Comparison of ENCODE assay signal across 8 cellular contexts in the genomic region with DNA sequence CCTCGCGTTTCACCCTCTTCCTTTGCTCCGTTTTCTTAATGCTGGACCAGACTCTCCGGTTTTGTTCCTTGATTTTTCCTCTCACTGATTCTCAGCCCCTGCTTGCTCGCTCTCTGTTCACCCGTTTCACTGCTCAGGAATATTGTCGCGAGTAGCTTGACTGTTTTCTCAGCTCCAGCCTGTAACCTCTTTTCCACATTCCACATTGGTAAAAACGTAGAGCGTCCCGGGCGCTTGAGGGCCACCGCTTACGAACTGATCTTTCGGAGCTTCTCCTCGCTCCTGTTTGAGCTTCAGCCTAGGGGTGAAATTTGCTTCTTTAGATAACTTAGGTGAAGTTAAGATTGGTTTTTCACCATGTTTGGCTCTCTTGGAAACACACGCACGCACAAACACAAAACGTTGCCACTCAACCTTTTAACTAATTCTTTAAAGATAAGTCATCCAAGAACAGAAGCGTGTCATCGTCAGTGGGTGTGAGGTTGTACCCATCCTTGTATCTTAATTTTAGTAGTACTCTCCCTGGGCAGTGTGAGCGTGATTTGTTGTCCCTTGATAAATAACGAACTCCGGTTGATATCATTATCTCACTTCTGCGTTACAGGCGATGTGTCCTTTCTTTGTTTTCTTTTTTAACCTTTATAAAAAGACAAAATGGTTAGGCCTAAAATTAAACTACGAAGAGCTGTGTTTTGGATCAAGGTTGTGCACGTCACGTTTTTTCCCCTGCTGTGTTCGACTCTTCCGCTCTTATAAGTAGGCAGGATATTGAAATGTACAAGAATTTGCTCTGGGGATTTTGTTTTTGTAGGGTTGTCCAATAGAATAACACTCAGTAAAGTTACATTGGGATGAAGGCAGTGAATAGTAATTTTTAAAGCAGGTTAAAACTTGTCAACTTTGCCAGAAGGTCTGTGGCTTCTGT. TPM values are rescaled to one million over a fixed set of nuclear protein-coding genes. Genes with fewer than 3 reads are reported as not detected.
DNase-seq lines count a peak whose midpoint lies in the region; ATAC-seq, FAIRE-seq and TF ChIP-seq lines count a peak whose summit lies in the region.

No MANE protein-coding gene starts in this region.

- H3K4me3 Mint-ChIP-seq in activated B cell treated with CpG ODN at 0.5 μM for 24 hours = peak overlapping the region; percentile 100
- H3K4me3 Mint-ChIP-seq in effector memory CD8-positive, alpha-beta T cell = peak overlapping the region; percentile 91 to 97

- no peaks in the 10 kb centered on the region for H3K9me3 Mint-ChIP-seq in activated B cell treated with CpG ODN at 0.5 μM for 24 hours
- no peaks in the 10 kb centered on the region for H3K9me3 Mint-ChIP-seq in effector memory CD8-positive, alpha-beta T cell

- CTCF ChIA-PET in activated B cell treated with CpG ODN at 0.5 μM for 24 hours (lab: Charles Lee) = interaction anchor here (1.4 kb wide), 1 partner anchor 131 kb away, joined by 5 read pairs; no protein-coding TSS in a partner anchor

- peaks cover 16% of the 10 kb centered on the region for H3K36me3 Mint-ChIP-seq in activated B cell treated with CpG ODN at 0.5 μM for 24 hours (ENCODE audit: low read depth)
- H3K36me3 Mint-ChIP-seq in effector memory CD8-positive, alpha-beta T cell (ENCODE audit: insufficient read depth) = peaks cover 27% of the 10 kb centered on the region

- peaks cover 36% of the 10 kb centered on the region for H3K4me1 Mint-ChIP-seq in activated B cell treated with CpG ODN at 0.5 μM for 24 hours
- H3K4me1 Mint-ChIP-seq in effector memory CD8-positive, alpha-beta T cell (ENCODE audit: low read depth in 2 of 2) = peaks cover 24% of the 10 kb centered on the region in 2 donors

- ATAC-seq in activated B cell treated with CpG ODN at 0.5 μM for 24 hours (ENCODE audit: low read depth) = no peak
- peak; percentile 27 for ATAC-seq in effector memory CD8-positive, alpha-beta T cell (replicated peaks)
- ATAC-seq in GM19035 (IDR thresholded peaks at IDR 0.05; ENCODE audit: unreplicated experiment) = no peak

- peak overlapping the region; percentile 99 for H3K27ac Mint-ChIP-seq in activated B cell treated with CpG ODN at 0.5 μM for 24 hours
- H3K27ac Mint-ChIP-seq in effector memory CD8-positive, alpha-beta T cell = peak overlapping the region; percentile 95 to 98

- peak; percentile 77 for FAIRE-seq in GM18507 (lab: Jason Lieb, UNC)

- H3K27me3 Mint-ChIP-seq in activated B cell treated with CpG ODN at 0.5 μM for 24 hours = no peaks in the 10 kb centered on the region
- no peaks in the 10 kb centered on the region for H3K27me3 Mint-ChIP-seq in effector memory CD8-positive, alpha-beta T cell

- POLR2A ChIA-PET in activated B cell treated with CpG ODN at 0.5 μM for 24 hours (lab: Charles Lee) = interaction anchor here (0.6 to 2.7 kb wide), 20 partner anchors 17 to 833 kb away, joined by 3 to 44 read pairs (median 6); a partner anchor contains a TSS

- TF ChIP-seq CTCF in activated B cell treated with CpG ODN at 0.5 μM for 24 hours (IDR thresholded peaks at IDR 0.05) = no peak

- in situ Hi-C loops in ACHN (cut with HindIII; ENCODE audit: low pct_ligation_motif_present, low pct_unique_long_range_greater_than_20kb, low sequenced_read_pairs) = no loop called here

- DNase-seq in ACHN (peak; percentile 63), GM18507 (ENCODE audit: extremely low spot score, insufficient read length, low read depth) (no peak), LoVo (ENCODE audit: low spot score) (peak; percentile 29), activated B cell treated with CpG ODN at 0.5 μM for 24 hours (no peak), medulla oblongata (ENCODE audit: extremely low spot score) (peak; percentile 54)
- DNase-seq in effector memory CD8-positive, alpha-beta T cell = peak; percentile 10 to 37 (median 12)
- DNase-seq in stimulated activated CD8-positive, alpha-beta memory T cell treated with anti-CD3 and anti-CD28 coated beads, Interleukin-2, amount 100 ng/mL, for 48 hours (ENCODE audit: low read depth in 2 of 2) = peak; percentile 1 to 5

- intact Hi-C loops in activated B cell treated with CpG ODN at 0.5 μM for 24 hours (cut with micrococcal nuclease) = loop anchor here (1.0 to 5.0 kb wide), 6 partner anchors 9 to 238 kb away; a partner anchor contains a TSS

RNA-seq across cellular contexts. Expression of a gene that starts 1.1 kb away (rescaled TPM):
- total RNA-seq in activated B cell treated with CpG ODN at 0.5 μM for 24 hours = 73.7 and 87.1 TPM in 2 replicates

RNA-seq across cellular contexts. Expression of a gene that starts 28.6 kb away (rescaled TPM):
- total RNA-seq in activated B cell treated with CpG ODN at 0.5 μM for 24 hours = 18.0 and 21.8 TPM in 2 replicates

RNA-seq across cellular contexts. Expression of a gene that starts 28.7 kb away (rescaled TPM):
- 4.0 and 4.1 TPM in 2 replicates for total RNA-seq in activated B cell treated with CpG ODN at 0.5 μM for 24 hours

Comparison
In these comparisons a context has a peak if more than half of its experiments do, and no peak if none do; other contexts are left out.
1. DNase-seq: peak in ACHN (single experiment), LoVo (single experiment), effector memory CD8-positive, alpha-beta T cell (3 of 3), medulla oblongata (single experiment) and stimulated activated CD8-positive, alpha-beta memory T cell treated with anti-CD3 and anti-CD28 coated beads, Interleukin-2, amount 100 ng/mL, for 48 hours (2 of 2); none in GM18507 (single experiment) and activated B cell treated with CpG ODN at 0.5 μM for 24 hours (single experiment).